In the genomic region with DNA sequence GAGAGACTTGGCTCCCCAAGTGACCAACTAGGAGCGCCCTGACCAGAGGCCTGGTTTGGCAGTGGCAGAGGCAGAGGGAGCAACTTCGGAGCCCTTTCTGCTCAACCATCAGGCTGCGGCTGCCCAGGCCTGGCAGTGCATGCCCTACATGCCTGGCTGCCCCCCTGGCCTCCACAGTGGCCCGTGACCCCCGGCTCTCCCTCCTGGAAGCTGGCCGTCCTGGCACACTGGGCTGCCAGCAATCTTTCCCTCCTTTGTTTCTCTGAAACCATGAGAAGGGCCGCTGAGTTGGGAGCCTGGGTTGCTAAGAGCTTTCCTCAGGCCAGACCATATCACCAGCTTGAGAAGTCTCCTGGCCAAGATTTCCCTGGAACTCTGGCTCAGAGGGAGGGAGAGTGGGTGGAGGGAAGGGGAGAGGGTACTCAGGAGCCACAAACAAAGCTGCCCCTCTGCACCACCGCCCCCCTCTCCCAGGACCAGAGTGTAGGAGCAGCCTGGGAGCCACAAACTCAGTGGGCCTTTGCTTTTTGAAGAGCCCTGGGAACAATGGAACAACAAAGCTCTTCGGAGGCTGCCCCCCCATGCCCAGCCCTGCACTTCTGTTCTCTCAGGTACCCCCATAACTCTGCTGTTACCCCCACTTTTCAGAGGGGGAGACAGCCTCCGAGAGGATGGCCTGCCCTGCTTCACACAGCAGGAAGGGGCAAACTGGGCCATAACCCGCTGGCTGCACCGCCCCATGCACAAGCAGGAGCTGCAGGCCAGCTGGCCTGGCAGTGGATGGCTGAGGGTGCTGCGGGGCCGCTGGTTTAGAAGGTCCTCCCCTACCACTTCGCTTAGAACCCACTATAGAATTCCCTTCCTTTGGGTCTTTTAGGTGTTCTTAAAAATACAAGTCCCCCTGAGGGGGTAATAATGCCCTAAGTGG, we compare ENCODE assay signal across 15 cellular contexts. TPM values are rescaled to one million over a fixed set of nuclear protein-coding genes. Genes with fewer than 3 reads are reported as not detected.
DNase-seq lines count a peak whose midpoint lies in the region; ATAC-seq, FAIRE-seq and TF ChIP-seq lines count a peak whose summit lies in the region.
"Had no signal": no experiment of that assay in that cellular context is flagged by ENCODE, and none has a peak within 500 bp of the region (broad histone marks: within the 10 kb centered on the region; RNA-seq: fewer than 3 reads in every experiment).

No MANE protein-coding gene starts in this region.

- no peak for ATAC-seq in GM18873 (IDR thresholded peaks at IDR 0.05; ENCODE audit: low FRiP score, unreplicated experiment)

- no peak for FAIRE-seq in kidney (lab: Jason Lieb, UNC)
- FAIRE-seq: GM12891 had no signal

- H3K27ac ChIP-seq in BLaER1 = peak overlapping the region; percentile 50
- peak overlapping the region in 1 of 2 donors; percentile 37 for H3K27ac ChIP-seq in kidney (ENCODE audit: low read depth in 2 of 2, low read length in 2 of 2)

- H3K9ac ChIP-seq in BLaER1 = 0 out of 2 replicates have a peak overlapping the region, but pooled peaks have one; percentile 15
- H3K9ac ChIP-seq in kidney (ENCODE audit: low read length in 2 of 2) = no peak overlapping the region

- DNase-seq in astrocyte of the hippocampus (ENCODE audit: low read depth, low spot score) (peak; percentile 69), hypothalamus (lab: John Stamatoyannopoulos, UW) (peak in 36 of 51 donors; percentile 26 to 78 (median 60)), retina (peak; percentile 66), NCI-H69 (lab: John Stamatoyannopoulos, UW) (no peak), kidney (no peak), kidney glomerular epithelial cell (lab: John Stamatoyannopoulos, UW) (no peak)
- DNase-seq: ACHN; activated CD4-positive, alpha-beta T cell treated with anti-CD3 and anti-CD28 coated beads, Interleukin-2, amount 50 U/mL, for 48 hours; adrenal gland; EL; HFFc6; NCI-H1092 had no signal

- H3K27me3 ChIP-seq in BLaER1 = no peaks in the 10 kb centered on the region
- H3K27me3 ChIP-seq: adrenal gland had no signal

- H3K4me3 ChIP-seq in BLaER1 = no peak overlapping the region
- H3K4me3 ChIP-seq in kidney (ENCODE audit: low read length in 2 of 2) = no peak overlapping the region
- H3K4me3 ChIP-seq: adrenal gland had no signal

- TF ChIP-seq CTCF in kidney (IDR thresholded peaks at IDR 0.05; ENCODE audit: borderline replicate concordance, extremely low read depth, insufficient read depth) = no peak

- peaks cover 89% of the 10 kb centered on the region for H3K4me1 ChIP-seq in BLaER1
- peaks cover 0 to 6% of the 10 kb centered on the region in 2 donors for H3K4me1 ChIP-seq in kidney (ENCODE audit: control insufficient read depth in 1 of 2, insufficient read depth in 1 of 2, low read depth in 1 of 2, low read length in 2 of 2)

- H4K20me1 ChIP-seq in BLaER1 = peaks cover 31% of the 10 kb centered on the region; the same call in 1 of the 2 replicates

- no peaks in the 10 kb centered on the region for H3K36me3 ChIP-seq in BLaER1
- no peaks in the 10 kb centered on the region for H3K36me3 ChIP-seq in kidney (ENCODE audit: control insufficient read depth in 1 of 2, insufficient read depth in 2 of 2, low read length in 2 of 2)
- H3K36me3 ChIP-seq: adrenal gland had no signal

- intact Hi-C loops in kidney (cut with DNase I) = no loop called here

- no peaks in the 10 kb centered on the region for H3K9me3 ChIP-seq in BLaER1
- H3K9me3 ChIP-seq in kidney (ENCODE audit: control insufficient read depth in 1 of 2, low read length in 2 of 2) = no peaks in the 10 kb centered on the region
- H3K9me3 ChIP-seq: adrenal gland had no signal

- H3K4me2 ChIP-seq in BLaER1 = no peak overlapping the region

RNA-seq across cellular contexts. Expression of a gene that starts 11.3 kb away (rescaled TPM):
- 7.9 TPM for total RNA-seq in kidney
- 9.0 TPM for polyA plus RNA-seq in kidney (ENCODE audit: insufficient read depth, low read depth, low replicate concordance)

Comparison
In these comparisons a context has a peak if more than half of its experiments do, and no peak if none do; other contexts are left out.
1. DNase-seq: peak in astrocyte of the hippocampus (single experiment), hypothalamus (36 of 51) and retina (single experiment); none in NCI-H69 (single experiment), kidney (single experiment) and kidney glomerular epithelial cell (single experiment).